Comparison of ENCODE assay signal across 1 cellular context in the genomic region with DNA sequence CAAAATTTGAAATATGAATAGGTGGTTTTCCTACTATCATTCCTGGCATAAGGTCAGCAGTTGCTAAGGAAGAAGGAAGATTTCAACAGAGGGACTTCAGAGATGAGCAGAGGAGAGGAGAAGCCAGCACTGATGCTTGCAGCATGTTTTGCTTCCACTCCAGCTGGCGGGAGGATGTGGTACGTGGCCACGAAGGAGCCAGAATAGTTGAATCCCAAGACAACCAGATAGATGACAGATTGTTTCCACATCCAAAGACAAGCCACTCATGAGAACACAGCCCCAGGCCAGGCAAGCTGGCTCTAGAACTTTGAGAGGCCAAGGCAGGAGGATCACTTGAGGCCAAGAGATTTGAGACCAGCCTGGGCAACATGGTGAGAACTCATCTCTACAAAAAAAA.
TF ChIP-seq lines count a peak whose summit lies in the region.

No MANE protein-coding gene starts in this region.

TF ChIP-seq in HepG2, 621 proteins besides CTCF, POLR2A, EP300 and RAD21:
- TF ChIP-seq XBP1 (CRISPR knock-in tag; IDR thresholded peaks at IDR 0.05) (no peak), RFX5 (IDR thresholded peaks at IDR 0.05; ENCODE audit: low read depth, low read length) (peak; percentile 50; the same call in 1 of the 2 replicates), POLR2G (IDR thresholded peaks at IDR 0.05; ENCODE audit: low read depth, low read length) (no peak), ATAD3A (CRISPR knock-in tag; IDR thresholded peaks at IDR 0.05) (no peak)
- TF ChIP-seq, protein P1, sequence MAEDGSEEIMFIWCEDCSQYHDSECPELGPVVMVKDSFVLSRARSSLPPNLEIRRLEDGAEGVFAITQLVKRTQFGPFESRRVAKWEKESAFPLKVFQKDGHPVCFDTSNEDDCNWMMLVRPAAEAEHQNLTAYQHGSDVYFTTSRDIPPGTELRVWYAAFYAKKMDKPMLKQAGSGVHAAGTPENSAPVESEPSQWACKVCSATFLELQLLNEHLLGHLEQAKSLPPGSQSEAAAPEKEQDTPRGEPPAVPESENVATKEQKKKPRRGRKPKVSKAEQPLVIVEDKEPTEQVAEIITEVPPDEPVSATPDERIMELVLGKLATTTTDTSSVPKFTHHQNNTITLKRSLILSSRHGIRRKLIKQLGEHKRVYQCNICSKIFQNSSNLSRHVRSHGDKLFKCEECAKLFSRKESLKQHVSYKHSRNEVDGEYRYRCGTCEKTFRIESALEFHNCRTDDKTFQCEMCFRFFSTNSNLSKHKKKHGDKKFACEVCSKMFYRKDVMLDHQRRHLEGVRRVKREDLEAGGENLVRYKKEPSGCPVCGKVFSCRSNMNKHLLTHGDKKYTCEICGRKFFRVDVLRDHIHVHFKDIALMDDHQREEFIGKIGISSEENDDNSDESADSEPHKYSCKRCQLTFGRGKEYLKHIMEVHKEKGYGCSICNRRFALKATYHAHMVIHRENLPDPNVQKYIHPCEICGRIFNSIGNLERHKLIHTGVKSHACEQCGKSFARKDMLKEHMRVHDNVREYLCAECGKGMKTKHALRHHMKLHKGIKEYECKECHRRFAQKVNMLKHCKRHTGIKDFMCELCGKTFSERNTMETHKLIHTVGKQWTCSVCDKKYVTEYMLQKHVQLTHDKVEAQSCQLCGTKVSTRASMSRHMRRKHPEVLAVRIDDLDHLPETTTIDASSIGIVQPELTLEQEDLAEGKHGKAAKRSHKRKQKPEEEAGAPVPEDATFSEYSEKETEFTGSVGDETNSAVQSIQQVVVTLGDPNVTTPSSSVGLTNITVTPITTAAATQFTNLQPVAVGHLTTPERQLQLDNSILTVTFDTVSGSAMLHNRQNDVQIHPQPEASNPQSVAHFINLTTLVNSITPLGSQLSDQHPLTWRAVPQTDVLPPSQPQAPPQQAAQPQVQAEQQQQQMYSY (CRISPR knock-in tag; IDR thresholded peaks at IDR 0.05): no peak
- TF ChIP-seq, protein P2, sequence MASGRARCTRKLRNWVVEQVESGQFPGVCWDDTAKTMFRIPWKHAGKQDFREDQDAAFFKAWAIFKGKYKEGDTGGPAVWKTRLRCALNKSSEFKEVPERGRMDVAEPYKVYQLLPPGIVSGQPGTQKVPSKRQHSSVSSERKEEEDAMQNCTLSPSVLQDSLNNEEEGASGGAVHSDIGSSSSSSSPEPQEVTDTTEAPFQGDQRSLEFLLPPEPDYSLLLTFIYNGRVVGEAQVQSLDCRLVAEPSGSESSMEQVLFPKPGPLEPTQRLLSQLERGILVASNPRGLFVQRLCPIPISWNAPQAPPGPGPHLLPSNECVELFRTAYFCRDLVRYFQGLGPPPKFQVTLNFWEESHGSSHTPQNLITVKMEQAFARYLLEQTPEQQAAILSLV (CRISPR knock-in tag; IDR thresholded peaks at IDR 0.05; ENCODE audit: borderline replicate concordance): no peak
- TF ChIP-seq, protein P3, sequence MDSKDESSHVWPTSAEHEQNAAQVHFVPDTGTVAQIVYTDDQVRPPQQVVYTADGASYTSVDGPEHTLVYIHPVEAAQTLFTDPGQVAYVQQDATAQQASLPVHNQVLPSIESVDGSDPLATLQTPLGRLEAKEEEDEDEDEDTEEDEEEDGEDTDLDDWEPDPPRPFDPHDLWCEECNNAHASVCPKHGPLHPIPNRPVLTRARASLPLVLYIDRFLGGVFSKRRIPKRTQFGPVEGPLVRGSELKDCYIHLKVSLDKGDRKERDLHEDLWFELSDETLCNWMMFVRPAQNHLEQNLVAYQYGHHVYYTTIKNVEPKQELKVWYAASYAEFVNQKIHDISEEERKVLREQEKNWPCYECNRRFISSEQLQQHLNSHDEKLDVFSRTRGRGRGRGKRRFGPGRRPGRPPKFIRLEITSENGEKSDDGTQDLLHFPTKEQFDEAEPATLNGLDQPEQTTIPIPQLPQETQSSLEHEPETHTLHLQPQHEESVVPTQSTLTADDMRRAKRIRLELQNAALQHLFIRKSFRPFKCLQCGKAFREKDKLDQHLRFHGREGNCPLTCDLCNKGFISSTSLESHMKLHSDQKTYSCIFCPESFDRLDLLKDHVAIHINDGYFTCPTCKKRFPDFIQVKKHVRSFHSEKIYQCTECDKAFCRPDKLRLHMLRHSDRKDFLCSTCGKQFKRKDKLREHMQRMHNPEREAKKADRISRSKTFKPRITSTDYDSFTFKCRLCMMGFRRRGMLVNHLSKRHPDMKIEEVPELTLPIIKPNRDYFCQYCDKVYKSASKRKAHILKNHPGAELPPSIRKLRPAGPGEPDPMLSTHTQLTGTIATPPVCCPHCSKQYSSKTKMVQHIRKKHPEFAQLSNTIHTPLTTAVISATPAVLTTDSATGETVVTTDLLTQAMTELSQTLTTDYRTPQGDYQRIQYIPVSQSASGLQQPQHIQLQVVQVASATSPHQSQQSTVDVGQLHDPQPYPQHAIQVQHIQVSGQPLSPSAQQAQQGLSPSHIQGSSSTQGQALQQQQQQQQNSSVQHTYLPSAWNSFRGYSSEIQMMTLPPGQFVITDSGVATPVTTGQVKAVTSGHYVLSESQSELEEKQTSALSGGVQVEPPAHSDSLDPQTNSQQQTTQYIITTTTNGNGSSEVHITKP (CRISPR knock-in tag; IDR thresholded peaks at IDR 0.05; ENCODE audit: low read depth): no peak
TF ChIP-seq in HepG2: peak in this region for 1.
